9 cellular contexts compared by ENCODE assay signal in genomic region chr15:70974004-70974832, GRCh38.
DNase-seq lines count a peak whose midpoint lies in the region; ATAC-seq and TF ChIP-seq lines count a peak whose summit lies in the region.
"Had no signal": no experiment of that assay in that cellular context is flagged by ENCODE, and none has a peak within 500 bp of the region (broad histone marks: within the 10 kb centered on the region; RNA-seq: fewer than 3 reads in every experiment).

No MANE protein-coding gene starts in this region.

- CTCF ChIA-PET in BJ (lab: Yijun Ruan, JAX) (interaction anchor here (0.6 to 4.7 kb wide), 16 partner anchors 9 to 833 kb away, joined by 3 to 15 read pairs (median 4); no protein-coding TSS in a partner anchor), IMR-90 (lab: Yijun Ruan, JAX) (interaction anchor here (0.6 to 1.6 kb wide), 5 partner anchors 12 to 246 kb away, joined by 3 to 7 read pairs (median 4); no protein-coding TSS in a partner anchor)

- peak overlapping the region; percentile 47; the same call in 1 of the 2 replicates for H2BK120ac ChIP-seq in IMR-90 (ENCODE audit: low read depth, low read length)

- no peak overlapping the region for H2AK9ac ChIP-seq in IMR-90 (replicated peaks; ENCODE audit: low read depth, low read length, poor library complexity)

- intact Hi-C loops in IMR-90 (cut with micrococcal nuclease) (loop anchor here (1.0 to 5.0 kb wide), 6 partner anchors 82 to 827 kb away; partner anchors contain the start of genes LRRC49 and THAP10), left colon (cut with DNase I, micrococcal nuclease) (no loop called here)

- in situ Hi-C loops in IMR-90 (cut with MboI; ENCODE audit: low sequenced_read_pairs) (loop anchor here (10.0 kb wide), 1 partner anchor 831 kb away; no protein-coding TSS in a partner anchor), astrocyte of the cerebellum (cut with HindIII; ENCODE audit: low sequenced_read_pairs) (no loop called here)

- no peaks in the 10 kb centered on the region for H4K20me1 ChIP-seq in IMR-90 (ENCODE audit: insufficient read depth, low read length)

- H2AK5ac ChIP-seq in IMR-90 (ENCODE audit: low read depth, low read length) = no peak overlapping the region

- peaks cover 3% of the 10 kb centered on the region; the same call in 1 of the 2 replicates for H3K9me1 ChIP-seq in IMR-90 (ENCODE audit: insufficient read depth, low read length)

- no peak overlapping the region; the same call in 1 of the 2 replicates for H3K27ac ChIP-seq in IMR-90 (ENCODE audit: insufficient read depth, low read length)

- H3K27me3 ChIP-seq in BJ (ENCODE audit: control insufficient read depth, insufficient read depth, low read length) (no peaks in the 10 kb centered on the region), IMR-90 (ENCODE audit: control insufficient read depth, insufficient read depth, low read length) (no peaks in the 10 kb centered on the region)

- H2AFZ ChIP-seq in IMR-90 (replicated peaks; ENCODE audit: low read length, poor library complexity) = no peak overlapping the region

- H3K36me3 ChIP-seq in BJ (ENCODE audit: control insufficient read depth, insufficient read depth, low read length) = no peaks in the 10 kb centered on the region
- H3K36me3 ChIP-seq in IMR-90 (ENCODE audit: control insufficient read depth, insufficient read depth, low read length) = no peaks in the 10 kb centered on the region

- ATAC-seq in IMR-90 (ENCODE audit: low read depth) (peak; percentile 90), left colon (peak; percentile 48), HG03521 (IDR thresholded peaks at IDR 0.05; ENCODE audit: unreplicated experiment) (no peak), HG02623 (IDR thresholded peaks at IDR 0.05; ENCODE audit: unreplicated experiment) (no peak), HG03135 (IDR thresholded peaks at IDR 0.05; ENCODE audit: unreplicated experiment) (no peak)

- TF ChIP-seq CTCF in BJ (IDR thresholded peaks at IDR 0.05; ENCODE audit: insufficient read depth, low read depth, low read length) (peak; percentile 50), IMR-90 (conservative IDR thresholded peaks at IDR 0.05; ENCODE audit: low read depth, low read length) (peak; percentile 63), astrocyte of the cerebellum (IDR thresholded peaks at IDR 0.05; ENCODE audit: low read depth, low read length, missing control alignments) (peak; percentile 27)

- TF ChIP-seq POLR2A in IMR-90 (IDR thresholded peaks at IDR 0.05; ENCODE audit: low read depth, low read length) = no peak

- peaks cover 4% of the 10 kb centered on the region for H3K4me1 ChIP-seq in IMR-90 (ENCODE audit: control insufficient read depth, insufficient read depth, low read length)

- H3K9me3 ChIP-seq in IMR-90 (ENCODE audit: control insufficient read depth, insufficient read depth, low read length) = peaks cover 3% of the 10 kb centered on the region; the same call in 1 of the 2 replicates

- no peak overlapping the region; a peak in 1 of 4 replicates for H4K8ac ChIP-seq in IMR-90 (ENCODE audit: low read depth in 2 of 2, low read length in 2 of 2)

- POLR2A ChIA-PET in BJ (lab: Charles Lee) (interaction anchor here (0.6 kb wide), 1 partner anchor 467 kb away, joined by 4 read pairs; no protein-coding TSS in a partner anchor), IMR-90 (lab: Charles Lee; ENCODE audit: unreplicated experiment) (no interaction called here)

- no peak overlapping the region for H3K9ac ChIP-seq in IMR-90 (ENCODE audit: low read depth, low read length)

- H3K56ac ChIP-seq in IMR-90 (ENCODE audit: extremely low read depth, insufficient read depth, low read length) = no peak overlapping the region

- H2BK5ac ChIP-seq in IMR-90 (ENCODE audit: low read depth, low read length, poor library complexity, severe bottlenecking) = peak overlapping the region; percentile 4

- H4K5ac ChIP-seq in IMR-90 (ENCODE audit: low read depth, low read length) = no peak overlapping the region

- TF ChIP-seq RAD21 in IMR-90 (IDR thresholded peaks at IDR 0.05; ENCODE audit: low read length) = peak; percentile 75

- H3K23ac ChIP-seq in IMR-90 (ENCODE audit: low read depth, low read length) = no peak overlapping the region

- DNase-seq in BJ (ENCODE audit: low read depth) (peak; percentile 24), IMR-90 (peak; percentile 83), astrocyte of the cerebellum (ENCODE audit: low read depth) (peak; percentile 53), left colon (no peak), activated gamma-delta T cell (lab: John Stamatoyannopoulos, UW) (no peak)
- DNase-seq: T-helper 1 cell had no signal

- 0 out of 4 replicates have a peak, but pooled peaks cover 3 to 4% of the 10 kb centered on the region in 2 experiments for H3K79me1 ChIP-seq in IMR-90 (ENCODE audit: low read depth in 1 of 2, low read length in 2 of 2)

- no TSS peak for BruUV-seq in IMR-90 (replicated peaks; lab: Mats Ljungman, UMichigan)

- H3K14ac ChIP-seq in IMR-90 (replicated peaks; ENCODE audit: low read depth, low read length) = no peak overlapping the region

- H2BK15ac ChIP-seq in IMR-90 (ENCODE audit: low read depth, low read length) = no peak overlapping the region; the same call in 2 of the 3 replicates

- H3K4me3 ChIP-seq in BJ (ENCODE audit: low read depth, low read length) = no peak overlapping the region
- no peak overlapping the region for H3K4me3 ChIP-seq in IMR-90 (ENCODE audit: insufficient read depth, low read depth, low read length)
- H3K4me3 ChIP-seq in astrocyte of the cerebellum (ENCODE audit: low read depth, low read length) = no peak overlapping the region

- peak overlapping the region; percentile 42; the same call in 1 of the 2 replicates for H3K18ac ChIP-seq in IMR-90 (ENCODE audit: low read depth, low read length)

- WGBS in IMR-90 (ENCODE audit: extremely low coverage in 2 of 2, insufficient read length in 1 of 2), 2 experiments = no CpG with 5 or more reads among the region's 5 CpGs

- no peak overlapping the region for H2BK20ac ChIP-seq in IMR-90 (ENCODE audit: low read depth, low read length)

- H3K4ac ChIP-seq in IMR-90 (ENCODE audit: low read depth, low read length) = no peak overlapping the region

- H3K4me2 ChIP-seq in IMR-90 (ENCODE audit: low read depth, low read length) = no peak overlapping the region

- dilution Hi-C loops in IMR-90 (cut with HindIII; ENCODE audit: low sequenced_read_pairs, unreplicated experiment) = no loop called here

- no peak overlapping the region for H4K91ac ChIP-seq in IMR-90 (ENCODE audit: insufficient read depth, low read depth, low read length)

TF ChIP-seq in IMR-90, 13 proteins besides CTCF, POLR2A, EP300 and RAD21:
- TF ChIP-seq MAFK (IDR thresholded peaks at IDR 0.05; ENCODE audit: low read depth, low read length) (no peak), USF2 (IDR thresholded peaks at IDR 0.05; ENCODE audit: low read depth, low read length) (no peak), NFE2L2 (IDR thresholded peaks at IDR 0.05; ENCODE audit: low read depth, low read length) (no peak), RFX5 (IDR thresholded peaks at IDR 0.05; ENCODE audit: low read depth, low read length) (no peak), RCOR1 (IDR thresholded peaks at IDR 0.05; ENCODE audit: insufficient replicate concordance, low read length) (no peak), SMC3 (IDR thresholded peaks at IDR 0.05; ENCODE audit: low read depth, low read length) (peak; percentile 63)
TF ChIP-seq in IMR-90: peak in this region for 1.

Comparison
In these comparisons a context has a peak if more than half of its experiments do, and no peak if none do; other contexts are left out.
1. DNase-seq: peak in BJ (single experiment), IMR-90 (single experiment) and astrocyte of the cerebellum (single experiment); none in left colon (0 of 2) and activated gamma-delta T cell (single experiment).
2. ATAC-seq: peak in IMR-90 (single experiment) and left colon (single experiment); none in HG03521 (single experiment), HG02623 (single experiment) and HG03135 (single experiment).
3. Peak in every context shown above with its lines, with median percentiles within 50 percentile points of each other: CTCF ChIP-seq.